ENCODE assay signal across 1 cellular context in genomic region chr4:109748114-109748513, GRCh38.
TF ChIP-seq lines count a peak whose summit lies in the region.

No MANE protein-coding gene starts in this region.

TF ChIP-seq in K562, 482 proteins besides CTCF, POLR2A, EP300 and RAD21:
- peak; percentile 92 for TF ChIP-seq RBM25 (IDR thresholded peaks at IDR 0.05; ENCODE audit: low read depth, low read length, severe bottlenecking)
- TF ChIP-seq, protein P1, sequence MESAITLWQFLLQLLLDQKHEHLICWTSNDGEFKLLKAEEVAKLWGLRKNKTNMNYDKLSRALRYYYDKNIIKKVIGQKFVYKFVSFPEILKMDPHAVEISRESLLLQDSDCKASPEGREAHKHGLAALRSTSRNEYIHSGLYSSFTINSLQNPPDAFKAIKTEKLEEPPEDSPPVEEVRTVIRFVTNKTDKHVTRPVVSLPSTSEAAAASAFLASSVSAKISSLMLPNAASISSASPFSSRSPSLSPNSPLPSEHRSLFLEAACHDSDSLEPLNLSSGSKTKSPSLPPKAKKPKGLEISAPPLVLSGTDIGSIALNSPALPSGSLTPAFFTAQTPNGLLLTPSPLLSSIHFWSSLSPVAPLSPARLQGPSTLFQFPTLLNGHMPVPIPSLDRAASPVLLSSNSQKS (CRISPR knock-in tag; IDR thresholded peaks at IDR 0.05): no peak
